Comparison of ENCODE assay signal across 8 cellular contexts in the genomic region with DNA sequence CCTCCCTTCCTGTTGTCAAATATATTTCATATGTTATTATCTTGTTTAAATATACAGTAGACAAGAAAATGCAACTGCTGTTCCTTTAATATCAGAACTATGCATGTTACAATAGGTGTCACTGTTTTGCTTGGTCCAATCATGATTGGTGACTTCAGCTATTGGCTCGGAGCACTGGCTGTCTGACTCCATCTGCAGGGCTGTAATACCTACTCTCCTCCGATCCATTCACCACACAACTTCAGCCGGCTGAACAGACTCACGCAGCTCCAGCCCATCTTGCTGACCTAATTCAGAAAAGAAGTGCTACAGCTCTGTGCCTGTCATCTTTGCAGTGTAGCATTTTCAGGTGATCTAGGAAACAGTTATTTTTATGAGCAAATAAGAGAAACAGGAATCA. TPM values are rescaled to one million over a fixed set of nuclear protein-coding genes. Genes with fewer than 3 reads are reported as not detected.
DNase-seq lines count a peak whose midpoint lies in the region; ATAC-seq and TF ChIP-seq lines count a peak whose summit lies in the region.

Gene BTBD3 (plus strand): TSS at position 231 of the 400 bp plus-strand sequence. CDS start 383 bp downstream, outside the sequence.

- no peaks in the 10 kb centered on the region for H3K36me3 Mint-ChIP-seq in activated T-cell treated with anti-CD3 and anti-CD28 coated beads, Interleukin-2, amount 50 U/mL, for 4 hours (ENCODE audit: insufficient read depth)
- peaks cover 25% of the 10 kb centered on the region for H3K36me3 Mint-ChIP-seq in neural progenitor cell

- H3K9me3 ChIP-seq in SK-N-SH, result no peaks in the 10 kb centered on the region
- no peaks in the 10 kb centered on the region for H3K9me3 ChIP-seq in neural progenitor cell (ENCODE audit: low read depth)

- H3K4me3 Mint-ChIP-seq in activated T-cell treated with anti-CD3 and anti-CD28 coated beads, Interleukin-2, amount 50 U/mL, for 4 hours, result peak within 1 kb of the TSS; percentile 19
- H3K4me3 Mint-ChIP-seq in neural progenitor cell, result no peak within 1 kb of the TSS

- H3K4me1 Mint-ChIP-seq in activated T-cell treated with anti-CD3 and anti-CD28 coated beads, Interleukin-2, amount 50 U/mL, for 4 hours (ENCODE audit: low read depth), result peaks cover 2% of the 10 kb centered on the region
- peaks cover 14% of the 10 kb centered on the region for H3K4me1 Mint-ChIP-seq in neural progenitor cell

- CTCF ChIA-PET in SK-N-SH (lab: Yijun Ruan, JAX), result interaction anchor here (0.8 to 1.8 kb wide), 4 partner anchors 9 to 651 kb away, joined by 3 to 6 read pairs (median 4); no protein-coding TSS in a partner anchor

- no peaks in the 10 kb centered on the region for H3F3A ChIP-seq in SK-N-SH (replicated peaks; ENCODE audit: insufficient read depth)
- H3F3A ChIP-seq in neural progenitor cell (ENCODE audit: low read depth), result no peaks in the 10 kb centered on the region

- H3K27me3 ChIP-seq in SK-N-SH (ENCODE audit: insufficient read depth) (no peaks in the 10 kb centered on the region), neural progenitor cell (no peaks in the 10 kb centered on the region)

- POLR2A ChIA-PET in SK-N-SH (lab: Yijun Ruan, JAX), result no interaction called here

- no peaks in the 10 kb centered on the region; the same call in 1 of the 2 replicates for H4K20me1 ChIP-seq in SK-N-SH (ENCODE audit: insufficient read depth)
- peaks cover 89% of the 10 kb centered on the region for H4K20me1 ChIP-seq in neural progenitor cell (ENCODE audit: low read depth)

- TF ChIP-seq CTCF in SK-N-SH (IDR thresholded peaks at IDR 0.05) (no peak), neural progenitor cell (IDR thresholded peaks at IDR 0.05) (no peak)

- WGBS in SK-N-SH (ENCODE audit: low lambda C conversion rate), result 44% methylated on average over 4 of the region's 4 CpGs

- H3K4me1 ChIP-seq in SK-N-SH (ENCODE audit: control insufficient read depth in 1 of 2, insufficient read depth in 2 of 2, low read depth in 1 of 2, low read length in 1 of 2), result peaks cover 4 to 13% of the 10 kb centered on the region in 2 experiments; a peak in 3 of 4 replicates
- peaks cover 11% of the 10 kb centered on the region for H3K4me1 ChIP-seq in neural progenitor cell

- H3K27ac Mint-ChIP-seq in neural progenitor cell, result peak within 1 kb of the TSS; percentile 3

- H3K27ac ChIP-seq in SK-N-SH (ENCODE audit: low read depth in 2 of 2, low read length in 1 of 2) (peak within 1 kb of the TSS in 1 of 2 experiments; percentile 50; a peak in 1 of 4 replicates), neural progenitor cell (no peak within 1 kb of the TSS)

- peak; percentile 46 for TF ChIP-seq RAD21 in SK-N-SH (IDR thresholded peaks at IDR 0.05; ENCODE audit: low read length)

- H3K27me3 Mint-ChIP-seq in activated T-cell treated with anti-CD3 and anti-CD28 coated beads, Interleukin-2, amount 50 U/mL, for 4 hours (ENCODE audit: low read depth), result no peaks in the 10 kb centered on the region
- no peaks in the 10 kb centered on the region for H3K27me3 Mint-ChIP-seq in neural progenitor cell (ENCODE audit: insufficient read depth, low read depth)

- no peak for DNase-seq in activated T-cell treated with anti-CD3 and anti-CD28 coated beads, Interleukin-2, amount 50 U/mL, for 4 hours
- no peak for DNase-seq in activated T-cell treated with anti-CD3 and anti-CD28 coated beads, Interleukin-2, amount 50 U/mL, for 48 hours
- peak; percentile 39 for DNase-seq in SK-N-SH
- peak; percentile 64 for DNase-seq in fibroblast of the conjunctiva (ENCODE audit: low read depth)
- DNase-seq in neural progenitor cell (ENCODE audit: low spot score), result peak; percentile 16
- DNase-seq in stimulated activated CD4-positive, alpha-beta T cell treated with anti-CD3 and anti-CD28 coated beads, Interleukin-12 subunit alpha, Interleukin-12 subunit beta, amount 100 ng/mL, for 4 hours, result no peak

- H3K4me3 ChIP-seq in SK-N-SH (ENCODE audit: low read depth in 2 of 2, low read length in 1 of 2) (peak within 1 kb of the TSS in 1 of 2 experiments; percentile 10; a peak in 2 of 4 replicates), neural progenitor cell (no peak within 1 kb of the TSS)

- no peaks in the 10 kb centered on the region for H3K9me2 ChIP-seq in SK-N-SH

- H3K36me3 ChIP-seq in SK-N-SH (replicated peaks in 1 of 2; ENCODE audit: control insufficient read depth in 1 of 2, insufficient read depth in 2 of 2, low read length in 1 of 2), result peaks cover 7 to 15% of the 10 kb centered on the region in 2 experiments
- no peaks in the 10 kb centered on the region for H3K36me3 ChIP-seq in neural progenitor cell

- TF ChIP-seq EP300 in SK-N-SH (IDR thresholded peaks at IDR 0.05; ENCODE audit: borderline replicate concordance in 1 of 2, low read depth in 1 of 2, low read length in 1 of 2), result no peak

- H3K79me2 ChIP-seq in SK-N-SH (ENCODE audit: insufficient read depth) (peaks cover 57% of the 10 kb centered on the region), neural progenitor cell (ENCODE audit: low read depth) (peaks cover 92% of the 10 kb centered on the region)

- H3K4me2 ChIP-seq in SK-N-SH (no peak within 1 kb of the TSS), neural progenitor cell (no peak within 1 kb of the TSS)

- H2AFZ ChIP-seq in SK-N-SH (ENCODE audit: low read depth), result 0 out of 2 replicates have a peak within 1 kb of the TSS, but pooled peaks have one; percentile 23
- H2AFZ ChIP-seq in neural progenitor cell (replicated peaks), result no peak within 1 kb of the TSS

- peak in 1 of 2 donors; percentile 62 for ATAC-seq in activated T-cell treated with anti-CD3 and anti-CD28 coated beads, Interleukin-2, amount 50 U/mL, for 4 hours
- peak; percentile 85 for ATAC-seq in HG03575 (IDR thresholded peaks at IDR 0.05; ENCODE audit: extremely low read depth, insufficient number of reproducible peaks, low FRiP score, unreplicated experiment)
- ATAC-seq in GM19351 (IDR thresholded peaks at IDR 0.05; ENCODE audit: unreplicated experiment), result no peak

- H3K9me3 Mint-ChIP-seq in activated T-cell treated with anti-CD3 and anti-CD28 coated beads, Interleukin-2, amount 50 U/mL, for 4 hours, result no peaks in the 10 kb centered on the region
- H3K9me3 Mint-ChIP-seq in neural progenitor cell, result peaks cover 2% of the 10 kb centered on the region

- no peak within 1 kb of the TSS for H3K9ac ChIP-seq in SK-N-SH
- no peak within 1 kb of the TSS for H3K9ac ChIP-seq in neural progenitor cell

TF ChIP-seq in SK-N-SH, 30 proteins besides CTCF, POLR2A, EP300 and RAD21:
- TF ChIP-seq SMC3 (IDR thresholded peaks at IDR 0.05; ENCODE audit: low read depth, low read length) (peak; percentile 10; the same call in 1 of the 2 replicates), SIN3A (IDR thresholded peaks at IDR 0.05; ENCODE audit: borderline replicate concordance, low read depth, low read length) (no peak)
TF ChIP-seq in SK-N-SH: peak in this region for 1.

RNA-seq across cellular contexts. Expression of gene BTBD3, which starts in this region (rescaled TPM):
- total RNA-seq in activated T-cell treated with anti-CD3 and anti-CD28 coated beads, Interleukin-2, amount 50 U/mL, for 4 hours, result 1 to 10 TPM; 3.0 to 4.9 (median 4.3) TPM
- polyA plus RNA-seq in SK-N-SH (2012; rRNA removed), result 10.2 and 14.7 TPM in 2 replicates
- polyA plus RNA-seq in SK-N-SH (2012; cell fraction: cytosol; rRNA removed), result 11.9 and 12.3 TPM in 2 replicates
- polyA plus RNA-seq in SK-N-SH (2012; cell fraction: nucleus; rRNA removed), result 23.2 and 30.6 TPM in 2 replicates
- total RNA-seq in neural progenitor cell (ENCODE audit: low replicate concordance), result 85.4 and 114 TPM in 2 replicates

Comparison
In these comparisons a context has a peak if more than half of its experiments do, and no peak if none do; other contexts are left out.
1. RNA of gene BTBD3 (total RNA-seq): 85.4 to 114 TPM in neural progenitor cell; 3.0 to 4.9 TPM in activated T-cell treated with anti-CD3 and anti-CD28 coated beads, Interleukin-2, amount 50 U/mL, for 4 hours; every median in the first group is over 10 times any median in the second.
2. DNase-seq: peak in SK-N-SH (single experiment), fibroblast of the conjunctiva (single experiment) and neural progenitor cell (single experiment); none in activated T-cell treated with anti-CD3 and anti-CD28 coated beads, Interleukin-2, amount 50 U/mL, for 4 hours (single experiment), activated T-cell treated with anti-CD3 and anti-CD28 coated beads, Interleukin-2, amount 50 U/mL, for 48 hours (0 of 2) and stimulated activated CD4-positive, alpha-beta T cell treated with anti-CD3 and anti-CD28 coated beads, Interleukin-12 subunit alpha, Interleukin-12 subunit beta, amount 100 ng/mL, for 4 hours (single experiment).